Comparison of ENCODE assay signal across 2 cellular contexts in genomic region chr6:44473870-44474631, GRCh38.
TF ChIP-seq lines count a peak whose summit lies in the region.

No MANE protein-coding gene starts in this region.

TF ChIP-seq in IMR-90, 13 proteins besides CTCF, POLR2A, EP300 and RAD21:
- TF ChIP-seq SMC3 (IDR thresholded peaks at IDR 0.05; ENCODE audit: low read depth, low read length) = no peak
- TF ChIP-seq BHLHE40 (IDR thresholded peaks at IDR 0.05; ENCODE audit: low read depth, low read length) = no peak
- no peak for TF ChIP-seq RCOR1 (IDR thresholded peaks at IDR 0.05; ENCODE audit: insufficient replicate concordance, low read length)
- TF ChIP-seq CEBPB (IDR thresholded peaks at IDR 0.05; ENCODE audit: low read depth, low read length) = no peak
- TF ChIP-seq CHD1 (IDR thresholded peaks at IDR 0.05; ENCODE audit: low read depth, low read length) = no peak

TF ChIP-seq in H1, 55 proteins besides CTCF, POLR2A, EP300 and RAD21:
- TF ChIP-seq, protein P1, sequence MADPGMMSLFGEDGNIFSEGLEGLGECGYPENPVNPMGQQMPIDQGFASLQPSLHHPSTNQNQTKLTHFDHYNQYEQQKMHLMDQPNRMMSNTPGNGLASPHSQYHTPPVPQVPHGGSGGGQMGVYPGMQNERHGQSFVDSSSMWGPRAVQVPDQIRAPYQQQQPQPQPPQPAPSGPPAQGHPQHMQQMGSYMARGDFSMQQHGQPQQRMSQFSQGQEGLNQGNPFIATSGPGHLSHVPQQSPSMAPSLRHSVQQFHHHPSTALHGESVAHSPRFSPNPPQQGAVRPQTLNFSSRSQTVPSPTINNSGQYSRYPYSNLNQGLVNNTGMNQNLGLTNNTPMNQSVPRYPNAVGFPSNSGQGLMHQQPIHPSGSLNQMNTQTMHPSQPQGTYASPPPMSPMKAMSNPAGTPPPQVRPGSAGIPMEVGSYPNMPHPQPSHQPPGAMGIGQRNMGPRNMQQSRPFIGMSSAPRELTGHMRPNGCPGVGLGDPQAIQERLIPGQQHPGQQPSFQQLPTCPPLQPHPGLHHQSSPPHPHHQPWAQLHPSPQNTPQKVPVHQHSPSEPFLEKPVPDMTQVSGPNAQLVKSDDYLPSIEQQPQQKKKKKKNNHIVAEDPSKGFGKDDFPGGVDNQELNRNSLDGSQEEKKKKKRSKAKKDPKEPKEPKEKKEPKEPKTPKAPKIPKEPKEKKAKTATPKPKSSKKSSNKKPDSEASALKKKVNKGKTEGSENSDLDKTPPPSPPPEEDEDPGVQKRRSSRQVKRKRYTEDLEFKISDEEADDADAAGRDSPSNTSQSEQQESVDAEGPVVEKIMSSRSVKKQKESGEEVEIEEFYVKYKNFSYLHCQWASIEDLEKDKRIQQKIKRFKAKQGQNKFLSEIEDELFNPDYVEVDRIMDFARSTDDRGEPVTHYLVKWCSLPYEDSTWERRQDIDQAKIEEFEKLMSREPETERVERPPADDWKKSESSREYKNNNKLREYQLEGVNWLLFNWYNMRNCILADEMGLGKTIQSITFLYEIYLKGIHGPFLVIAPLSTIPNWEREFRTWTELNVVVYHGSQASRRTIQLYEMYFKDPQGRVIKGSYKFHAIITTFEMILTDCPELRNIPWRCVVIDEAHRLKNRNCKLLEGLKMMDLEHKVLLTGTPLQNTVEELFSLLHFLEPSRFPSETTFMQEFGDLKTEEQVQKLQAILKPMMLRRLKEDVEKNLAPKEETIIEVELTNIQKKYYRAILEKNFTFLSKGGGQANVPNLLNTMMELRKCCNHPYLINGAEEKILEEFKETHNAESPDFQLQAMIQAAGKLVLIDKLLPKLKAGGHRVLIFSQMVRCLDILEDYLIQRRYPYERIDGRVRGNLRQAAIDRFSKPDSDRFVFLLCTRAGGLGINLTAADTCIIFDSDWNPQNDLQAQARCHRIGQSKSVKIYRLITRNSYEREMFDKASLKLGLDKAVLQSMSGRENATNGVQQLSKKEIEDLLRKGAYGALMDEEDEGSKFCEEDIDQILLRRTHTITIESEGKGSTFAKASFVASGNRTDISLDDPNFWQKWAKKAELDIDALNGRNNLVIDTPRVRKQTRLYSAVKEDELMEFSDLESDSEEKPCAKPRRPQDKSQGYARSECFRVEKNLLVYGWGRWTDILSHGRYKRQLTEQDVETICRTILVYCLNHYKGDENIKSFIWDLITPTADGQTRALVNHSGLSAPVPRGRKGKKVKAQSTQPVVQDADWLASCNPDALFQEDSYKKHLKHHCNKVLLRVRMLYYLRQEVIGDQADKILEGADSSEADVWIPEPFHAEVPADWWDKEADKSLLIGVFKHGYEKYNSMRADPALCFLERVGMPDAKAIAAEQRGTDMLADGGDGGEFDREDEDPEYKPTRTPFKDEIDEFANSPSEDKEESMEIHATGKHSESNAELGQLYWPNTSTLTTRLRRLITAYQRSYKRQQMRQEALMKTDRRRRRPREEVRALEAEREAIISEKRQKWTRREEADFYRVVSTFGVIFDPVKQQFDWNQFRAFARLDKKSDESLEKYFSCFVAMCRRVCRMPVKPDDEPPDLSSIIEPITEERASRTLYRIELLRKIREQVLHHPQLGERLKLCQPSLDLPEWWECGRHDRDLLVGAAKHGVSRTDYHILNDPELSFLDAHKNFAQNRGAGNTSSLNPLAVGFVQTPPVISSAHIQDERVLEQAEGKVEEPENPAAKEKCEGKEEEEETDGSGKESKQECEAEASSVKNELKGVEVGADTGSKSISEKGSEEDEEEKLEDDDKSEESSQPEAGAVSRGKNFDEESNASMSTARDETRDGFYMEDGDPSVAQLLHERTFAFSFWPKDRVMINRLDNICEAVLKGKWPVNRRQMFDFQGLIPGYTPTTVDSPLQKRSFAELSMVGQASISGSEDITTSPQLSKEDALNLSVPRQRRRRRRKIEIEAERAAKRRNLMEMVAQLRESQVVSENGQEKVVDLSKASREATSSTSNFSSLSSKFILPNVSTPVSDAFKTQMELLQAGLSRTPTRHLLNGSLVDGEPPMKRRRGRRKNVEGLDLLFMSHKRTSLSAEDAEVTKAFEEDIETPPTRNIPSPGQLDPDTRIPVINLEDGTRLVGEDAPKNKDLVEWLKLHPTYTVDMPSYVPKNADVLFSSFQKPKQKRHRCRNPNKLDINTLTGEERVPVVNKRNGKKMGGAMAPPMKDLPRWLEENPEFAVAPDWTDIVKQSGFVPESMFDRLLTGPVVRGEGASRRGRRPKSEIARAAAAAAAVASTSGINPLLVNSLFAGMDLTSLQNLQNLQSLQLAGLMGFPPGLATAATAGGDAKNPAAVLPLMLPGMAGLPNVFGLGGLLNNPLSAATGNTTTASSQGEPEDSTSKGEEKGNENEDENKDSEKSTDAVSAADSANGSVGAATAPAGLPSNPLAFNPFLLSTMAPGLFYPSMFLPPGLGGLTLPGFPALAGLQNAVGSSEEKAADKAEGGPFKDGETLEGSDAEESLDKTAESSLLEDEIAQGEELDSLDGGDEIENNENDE (IDR thresholded peaks at IDR 0.05; ENCODE audit: insufficient replicate concordance, low read length) = no peak
- no peak for TF ChIP-seq POU5F1 (IDR thresholded peaks at IDR 0.05; ENCODE audit: low read depth, low read length)
- no peak for TF ChIP-seq GTF2F1 (IDR thresholded peaks at IDR 0.05; ENCODE audit: borderline replicate concordance, low read depth, low read length)
- TF ChIP-seq, protein P2, sequence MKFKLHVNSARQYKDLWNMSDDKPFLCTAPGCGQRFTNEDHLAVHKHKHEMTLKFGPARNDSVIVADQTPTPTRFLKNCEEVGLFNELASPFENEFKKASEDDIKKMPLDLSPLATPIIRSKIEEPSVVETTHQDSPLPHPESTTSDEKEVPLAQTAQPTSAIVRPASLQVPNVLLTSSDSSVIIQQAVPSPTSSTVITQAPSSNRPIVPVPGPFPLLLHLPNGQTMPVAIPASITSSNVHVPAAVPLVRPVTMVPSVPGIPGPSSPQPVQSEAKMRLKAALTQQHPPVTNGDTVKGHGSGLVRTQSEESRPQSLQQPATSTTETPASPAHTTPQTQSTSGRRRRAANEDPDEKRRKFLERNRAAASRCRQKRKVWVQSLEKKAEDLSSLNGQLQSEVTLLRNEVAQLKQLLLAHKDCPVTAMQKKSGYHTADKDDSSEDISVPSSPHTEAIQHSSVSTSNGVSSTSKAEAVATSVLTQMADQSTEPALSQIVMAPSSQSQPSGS (IDR thresholded peaks at IDR 0.05; ENCODE audit: low read length) = no peak
- no peak for TF ChIP-seq BACH1 (IDR thresholded peaks at IDR 0.05; ENCODE audit: low read length)
- no peak for TF ChIP-seq TAF1 (IDR thresholded peaks at IDR 0.05; ENCODE audit: low read depth, low read length)
